In the genomic region with DNA sequence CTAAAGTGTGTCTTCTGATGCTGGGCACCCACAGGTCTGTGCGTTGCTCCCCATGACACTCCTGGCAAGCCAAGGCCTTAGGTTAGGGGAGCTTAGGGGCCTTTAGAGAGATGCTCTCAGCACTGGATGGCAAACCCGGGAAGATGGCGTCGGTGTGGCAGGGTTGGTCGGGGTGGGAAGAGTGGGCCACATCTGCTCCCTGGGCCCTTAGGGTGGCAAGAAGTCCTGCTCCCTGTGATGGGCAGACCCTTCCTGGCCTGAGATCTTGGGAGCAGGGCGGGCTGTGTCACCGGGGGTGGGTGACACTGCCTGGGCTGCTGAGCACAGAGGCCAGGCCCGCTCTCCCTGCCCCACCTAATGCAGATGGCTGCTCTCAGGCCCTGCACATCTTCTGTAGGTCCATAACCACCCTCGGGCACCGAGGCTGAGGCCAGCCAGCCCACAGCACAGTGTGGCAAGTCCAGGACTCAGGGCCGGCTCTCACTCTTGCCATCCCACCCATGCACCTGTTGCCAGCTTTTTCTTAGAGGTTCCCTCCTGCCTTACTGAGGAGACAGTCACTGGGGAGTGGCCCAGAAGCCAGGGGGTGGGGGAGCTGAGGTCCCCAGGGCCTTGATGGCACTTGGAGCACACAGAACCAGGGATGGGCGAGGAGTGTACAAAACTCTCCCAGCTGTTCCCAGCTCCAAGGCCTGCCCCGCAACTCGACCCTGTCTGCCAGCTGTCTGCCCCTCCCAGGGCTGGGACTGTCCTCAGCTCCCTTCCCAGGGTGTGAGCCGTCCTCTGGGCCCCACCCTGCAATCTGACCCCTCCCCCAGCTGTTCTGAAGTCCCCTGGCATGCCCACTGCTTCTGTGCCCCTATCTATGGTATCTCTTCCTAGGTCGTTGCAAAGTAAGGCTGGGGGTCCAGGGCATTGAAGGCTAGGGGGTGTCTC, we compare ENCODE assay signal across 15 cellular contexts. TPM values are rescaled to one million over a fixed set of nuclear protein-coding genes. Genes with fewer than 3 reads are reported as not detected.
DNase-seq lines count a peak whose midpoint lies in the region; ATAC-seq and TF ChIP-seq lines count a peak whose summit lies in the region.
"Had no signal": no experiment of that assay in that cellular context is flagged by ENCODE, and none has a peak within 500 bp of the region (broad histone marks: within the 10 kb centered on the region; RNA-seq: fewer than 3 reads in every experiment).

No MANE protein-coding gene starts in this region.

- H3K4me3 ChIP-seq in right lobe of liver = no peak overlapping the region

- H3K4me1 ChIP-seq in right lobe of liver = no peaks in the 10 kb centered on the region

- no peaks in the 10 kb centered on the region for H3K27me3 ChIP-seq in right lobe of liver
- H3K27me3 ChIP-seq: BE2C had no signal

- H3K4me1 Mint-ChIP-seq in brain = peaks cover 90% of the 10 kb centered on the region
- H3K4me1 Mint-ChIP-seq in stimulated activated effector memory CD8-positive, alpha-beta T cell treated with anti-CD3 and anti-CD28 coated beads, Interleukin-12 subunit alpha, Interleukin-12 subunit beta, amount 100 ng/mL, for 72 hours = peaks cover 1% of the 10 kb centered on the region

- TF ChIP-seq POLR2A in right lobe of liver (IDR thresholded peaks at IDR 0.05) = no peak

- H3K36me3 Mint-ChIP-seq in brain = no peaks in the 10 kb centered on the region
- H3K36me3 Mint-ChIP-seq in stimulated activated effector memory CD8-positive, alpha-beta T cell treated with anti-CD3 and anti-CD28 coated beads, Interleukin-12 subunit alpha, Interleukin-12 subunit beta, amount 100 ng/mL, for 72 hours = no peaks in the 10 kb centered on the region
- H3K36me3 Mint-ChIP-seq: natural killer cell treated with Interleukin-12 subunit alpha and Interleukin-12 subunit beta and Interleukin-15 and Interleukin-18, amount 100 ng/mL, for 72 hours had no signal

- DNase-seq in DMS 273 treated with DMSO at 0.1 percent for 48 hours (lab: John Stamatoyannopoulos, UW) = peak; percentile 40
- DNase-seq in right lobe of liver = peak in 2 of 3 donors; percentile 19 to 50
- no peak for DNase-seq in stimulated activated effector memory CD8-positive, alpha-beta T cell treated with anti-CD3 and anti-CD28 coated beads, Interleukin-12 subunit alpha, Interleukin-12 subunit beta, amount 100 ng/mL, for 72 hours (ENCODE audit: low spot score in 2 of 2)
- no peak for DNase-seq in HK-2 (ENCODE audit: unreplicated experiment)
- DNase-seq in NCI-H1436 (lab: John Stamatoyannopoulos, UW) = no peak
- no peak for DNase-seq in SW 1271 (lab: John Stamatoyannopoulos, UW)
- DNase-seq: activated naive CD4-positive, alpha-beta T cell treated with anti-CD3 and anti-CD28 coated beads for 36 hours; BE2C; GDM1; MM.1S; stimulated activated CD4-positive, alpha-beta T cell treated with anti-CD3 and anti-CD28 coated beads, Interleukin-2, amount 100 ng/mL, for 24 hours; T-cell had no signal

- TF ChIP-seq CTCF in brain (conservative IDR thresholded peaks at IDR 0.05) = no peak
- TF ChIP-seq CTCF in right lobe of liver (IDR thresholded peaks at IDR 0.05) = no peak

- peak overlapping the region in 1 of 5 experiments; percentile 35 for H3K4me3 Mint-ChIP-seq in brain
- no peak overlapping the region for H3K4me3 Mint-ChIP-seq in stimulated activated effector memory CD8-positive, alpha-beta T cell treated with anti-CD3 and anti-CD28 coated beads, Interleukin-12 subunit alpha, Interleukin-12 subunit beta, amount 100 ng/mL, for 72 hours
- H3K4me3 Mint-ChIP-seq: activated naive CD4-positive, alpha-beta T cell treated with anti-CD3 and anti-CD28 coated beads for 36 hours; natural killer cell treated with Interleukin-12 subunit alpha and Interleukin-12 subunit beta and Interleukin-15 and Interleukin-18, amount 100 ng/mL, for 72 hours; T-cell had no signal

- intact Hi-C loops in right lobe of liver (cut with DNase I) = loop anchor here in 1 of 2 donors (10.0 kb wide), 1 partner anchor 45 kb away; no protein-coding TSS in a partner anchor

- no peak overlapping the region for H3K27ac ChIP-seq in right lobe of liver

- ATAC-seq in right lobe of liver (no peak), HG03520 (IDR thresholded peaks at IDR 0.05; ENCODE audit: unreplicated experiment) (no peak)
- ATAC-seq in stimulated activated effector memory CD8-positive, alpha-beta T cell treated with anti-CD3 and anti-CD28 coated beads, Interleukin-12 subunit alpha, Interleukin-12 subunit beta, amount 100 ng/mL, for 72 hours = no peak
- ATAC-seq: natural killer cell treated with Interleukin-12 subunit alpha and Interleukin-12 subunit beta and Interleukin-15 and Interleukin-18, amount 100 ng/mL, for 72 hours; T-cell had no signal

- WGBS in right lobe of liver (ENCODE audit: insufficient coverage, low coverage, low lambda C conversion rate, missing lambda C conversion rate) = 61% methylated on average over 2 of the region's 16 CpGs

- no peaks in the 10 kb centered on the region for H3K9me3 Mint-ChIP-seq in brain
- no peaks in the 10 kb centered on the region for H3K9me3 Mint-ChIP-seq in stimulated activated effector memory CD8-positive, alpha-beta T cell treated with anti-CD3 and anti-CD28 coated beads, Interleukin-12 subunit alpha, Interleukin-12 subunit beta, amount 100 ng/mL, for 72 hours
- H3K9me3 Mint-ChIP-seq: activated naive CD4-positive, alpha-beta T cell treated with anti-CD3 and anti-CD28 coated beads for 36 hours; natural killer cell treated with Interleukin-12 subunit alpha and Interleukin-12 subunit beta and Interleukin-15 and Interleukin-18, amount 100 ng/mL, for 72 hours; T-cell had no signal

- no peaks in the 10 kb centered on the region for H3K36me3 ChIP-seq in right lobe of liver
- H3K36me3 ChIP-seq: BE2C had no signal

- no peaks in the 10 kb centered on the region for H3K9me3 ChIP-seq in right lobe of liver
- H3K9me3 ChIP-seq: BE2C had no signal

- peak overlapping the region; percentile 85 to 100 (median 96) for H3K27ac Mint-ChIP-seq in brain
- peak overlapping the region; percentile 26 for H3K27ac Mint-ChIP-seq in stimulated activated effector memory CD8-positive, alpha-beta T cell treated with anti-CD3 and anti-CD28 coated beads, Interleukin-12 subunit alpha, Interleukin-12 subunit beta, amount 100 ng/mL, for 72 hours
- H3K27ac Mint-ChIP-seq: activated naive CD4-positive, alpha-beta T cell treated with anti-CD3 and anti-CD28 coated beads for 36 hours; natural killer cell treated with Interleukin-12 subunit alpha and Interleukin-12 subunit beta and Interleukin-15 and Interleukin-18, amount 100 ng/mL, for 72 hours; T-cell had no signal

- H3K27me3 Mint-ChIP-seq in brain = peaks cover under 1% of the 10 kb centered on the region
- H3K27me3 Mint-ChIP-seq: natural killer cell treated with Interleukin-12 subunit alpha and Interleukin-12 subunit beta and Interleukin-15 and Interleukin-18, amount 100 ng/mL, for 72 hours had no signal

RNA-seq across cellular contexts. Expression of a gene that starts 4.4 kb away (rescaled TPM):
- 231 TPM for polyA plus RNA-seq in brain (ENCODE audit: insufficient read depth, low read depth, low replicate concordance)
- total RNA-seq in right lobe of liver = 100 to 1,000 TPM in 2 of 6 experiments, 10 to 100 TPM in 4; 28.5 to 117 (median 80.2) TPM

RNA-seq across cellular contexts. Expression of a gene that starts 43.9 kb away (rescaled TPM):
- 6.7 TPM for polyA plus RNA-seq in brain (ENCODE audit: insufficient read depth, low read depth, low replicate concordance)
- 1 to 10 TPM in 1 of 6 experiments, under 1 TPM in 5; 0.27 to 1.1 (median 0.49) TPM for total RNA-seq in right lobe of liver
- total RNA-seq: activated naive CD4-positive, alpha-beta T cell treated with anti-CD3 and anti-CD28 coated beads for 36 hours had no signal

Comparison
In these comparisons a context has a peak if more than half of its experiments do, and no peak if none do; other contexts are left out.
1. DNase-seq: peak in DMS 273 treated with DMSO at 0.1 percent for 48 hours (single experiment) and right lobe of liver (2 of 3); none in stimulated activated effector memory CD8-positive, alpha-beta T cell treated with anti-CD3 and anti-CD28 coated beads, Interleukin-12 subunit alpha, Interleukin-12 subunit beta, amount 100 ng/mL, for 72 hours (0 of 2), HK-2 (single experiment), NCI-H1436 (single experiment) and SW 1271 (0 of 2).